ENCODE assay signal across 25 cellular contexts in the genomic region with DNA sequence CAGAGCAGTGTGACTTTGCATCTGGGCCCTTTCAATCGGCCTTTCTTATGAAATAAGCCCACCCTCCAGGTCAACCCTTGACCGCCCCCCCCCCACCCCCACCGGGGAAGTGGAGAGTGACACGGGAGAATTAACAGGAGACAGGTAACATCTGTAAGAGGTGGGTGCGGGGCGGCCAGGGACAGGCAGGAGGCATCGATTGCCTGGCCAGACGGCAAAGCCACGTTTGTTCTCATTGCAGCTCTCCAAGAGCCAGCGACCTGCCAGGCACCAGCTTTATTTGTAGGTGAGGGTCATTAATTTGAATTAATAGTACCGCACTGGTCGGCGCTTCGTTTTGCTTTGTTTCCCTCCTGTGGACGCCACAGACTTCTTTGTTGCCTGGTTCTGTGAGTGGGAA.
"Had no signal": no experiment of that assay in that cellular context is flagged by ENCODE, and none has a peak within 500 bp of the region (broad histone marks: within the 10 kb centered on the region; RNA-seq: fewer than 3 reads in every experiment).

No MANE protein-coding gene starts in this region.

- H3K4me1 ChIP-seq: adrenal gland, SJCRH30 had no signal

- H3K27me3 Mint-ChIP-seq: activated naive CD8-positive, alpha-beta T cell treated with anti-CD3 and anti-CD28 coated beads, Interleukin-2, amount 10 ng/mL, durations not matched to agents 7 days and 5 days had no signal

- H3K9me3 Mint-ChIP-seq: activated naive CD8-positive, alpha-beta T cell treated with anti-CD3 and anti-CD28 coated beads, Interleukin-2, amount 10 ng/mL, durations not matched to agents 7 days and 5 days had no signal

- H3K36me3 ChIP-seq: adrenal gland, SJCRH30, WERI-Rb-1 had no signal

- ATAC-seq: activated CD4-positive, CD25-positive, alpha-beta regulatory T cell treated with anti-CD3 and anti-CD28 coated beads, Interleukin-2, amount 50 U/mL, for 24 hours; activated CD8-positive, alpha-beta T cell treated with anti-CD3 and anti-CD28 coated beads, Interleukin-2, amount 10 ng/mL, durations not matched to agents 7 days and 5 days; K562; Right ventricle myocardium inferior had no signal

- H3K4me2 ChIP-seq: SK-N-SH had no signal

- FAIRE-seq: bronchial epithelial cell, K562 had no signal

- H3K36me3 Mint-ChIP-seq: activated naive CD8-positive, alpha-beta T cell treated with anti-CD3 and anti-CD28 coated beads, Interleukin-2, amount 10 ng/mL, durations not matched to agents 7 days and 5 days had no signal

- H3K4me3 Mint-ChIP-seq: activated CD8-positive, alpha-beta T cell treated with anti-CD3 and anti-CD28 coated beads, Interleukin-2, amount 10 ng/mL, durations not matched to agents 7 days and 5 days; activated naive CD8-positive, alpha-beta T cell treated with anti-CD3 and anti-CD28 coated beads, Interleukin-2, amount 10 ng/mL, durations not matched to agents 7 days and 5 days had no signal

- H3K4me3 ChIP-seq: adrenal gland, K562, SJCRH30 had no signal

- H3K4me1 Mint-ChIP-seq: activated naive CD8-positive, alpha-beta T cell treated with anti-CD3 and anti-CD28 coated beads, Interleukin-2, amount 10 ng/mL, durations not matched to agents 7 days and 5 days had no signal

- H3K27me3 ChIP-seq: adrenal gland, SJCRH30 had no signal

- DNase-seq: activated CD4-positive, alpha-beta T cell treated with anti-CD3 and anti-CD28 coated beads for 48 hours; activated CD4-positive, alpha-beta T cell treated with anti-CD3 and anti-CD28 coated beads, Interleukin-2, amount 50 U/mL, for 4 hours; activated CD8-positive, alpha-beta memory T cell treated with anti-CD3 and anti-CD28 coated beads, Interleukin-2, amount 50 U/mL, for 48 hours; activated CD8-positive, alpha-beta T cell treated with anti-CD3 and anti-CD28 coated beads, Interleukin-2, amount 10 ng/mL, durations not matched to agents 7 days and 5 days; activated naive CD4-positive, alpha-beta T cell treated with anti-CD3 and anti-CD28 coated beads, Interleukin-2, amount 50 U/mL, for 16 hours; activated naive CD8-positive, alpha-beta T cell treated with anti-CD3 and anti-CD28 coated beads, Interleukin-2, amount 10 ng/mL, durations not matched to agents 7 days and 5 days; activated T-cell treated with anti-CD3 and anti-CD28 coated beads, Interleukin-2, amount 50 U/mL, for 1 hour; adrenal gland; anterior cingulate cortex; central memory CD4-positive, alpha-beta T cell; Kasumi-1; NCI-H1048; NCI-H1417 treated with DMSO at 0.1 percent for 48 hours; NCI-H1694; NCI-H2029; NCI-H446 treated with DMSO at 0.1 percent for 48 hours; NCI-H524 treated with DMSO at 0.1 percent for 48 hours; SJCRH30; SK-N-SH; T-helper 1 cell; WERI-Rb-1 had no signal

- H3K27ac ChIP-seq: adrenal gland, SJCRH30, WERI-Rb-1 had no signal

- H3K9me3 ChIP-seq: adrenal gland, SJCRH30, SK-N-SH had no signal

- H3K27ac Mint-ChIP-seq: activated CD8-positive, alpha-beta T cell treated with anti-CD3 and anti-CD28 coated beads, Interleukin-2, amount 10 ng/mL, durations not matched to agents 7 days and 5 days; activated naive CD8-positive, alpha-beta T cell treated with anti-CD3 and anti-CD28 coated beads, Interleukin-2, amount 10 ng/mL, durations not matched to agents 7 days and 5 days had no signal

- H3K9me2 ChIP-seq: SK-N-SH had no signal
